Comparison of ENCODE assay signal across 8 cellular contexts in the genomic region with DNA sequence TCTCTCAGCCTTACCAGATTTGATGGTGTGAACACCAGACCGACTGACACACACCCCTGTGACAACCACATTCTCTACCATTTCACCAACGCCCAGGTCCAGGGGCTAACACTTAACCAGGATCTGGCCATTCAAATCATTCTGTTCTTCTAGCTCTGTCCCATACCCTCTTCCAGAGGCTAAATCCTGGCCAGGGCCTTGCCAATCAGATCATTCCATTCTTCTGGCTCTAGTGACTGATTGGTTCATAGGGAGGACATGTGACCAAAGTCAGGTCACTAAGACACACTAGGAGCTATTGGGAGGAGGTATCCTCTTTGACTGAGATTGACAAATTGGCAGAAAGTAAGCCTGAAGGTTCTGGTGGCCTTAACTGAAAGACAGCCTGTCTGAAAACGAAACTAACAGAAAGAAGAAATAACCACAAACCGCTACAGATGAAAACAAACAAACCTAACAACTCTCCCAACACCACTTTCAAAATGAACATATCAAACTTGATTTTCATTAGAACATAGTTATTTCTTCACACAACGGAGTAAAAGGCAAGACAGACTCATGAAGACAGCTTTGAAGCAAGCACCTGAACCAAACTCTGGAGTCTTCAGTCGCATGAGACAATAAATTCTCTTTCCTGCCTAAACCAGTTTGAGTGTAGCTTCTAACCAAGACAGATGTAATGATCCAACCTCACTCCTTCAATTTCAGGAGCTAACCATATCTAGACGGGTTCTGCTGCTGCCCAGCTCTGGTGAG.
A peak's percentile ranks its signal among the peaks of the same experiment; 100 is the strongest.
DNase-seq lines count a peak whose midpoint lies in the region; ATAC-seq, FAIRE-seq and TF ChIP-seq lines count a peak whose summit lies in the region.

No MANE protein-coding gene starts in this region.

- ATAC-seq in GM21367 (IDR thresholded peaks at IDR 0.05; ENCODE audit: unreplicated experiment) (peak; percentile 98), HG03520 (IDR thresholded peaks at IDR 0.05; ENCODE audit: unreplicated experiment) (peak; percentile 99)

- H3K4me1 Mint-ChIP-seq in activated naive CD8-positive, alpha-beta T cell treated with anti-CD3 and anti-CD28 coated beads for 36 hours: peaks cover 31% of the 10 kb centered on the region

- no peak for FAIRE-seq in urothelium cell line (lab: Jason Lieb, UNC)

- in situ Hi-C loops in GM13977 (cut with MboI; ENCODE audit: low pct_unique_long_range_greater_than_20kb, low sequenced_read_pairs, unreplicated experiment): no loop called here

- H3K9me3 Mint-ChIP-seq in activated naive CD8-positive, alpha-beta T cell treated with anti-CD3 and anti-CD28 coated beads for 36 hours: no peaks in the 10 kb centered on the region

- no peaks in the 10 kb centered on the region for H3K27me3 Mint-ChIP-seq in activated naive CD8-positive, alpha-beta T cell treated with anti-CD3 and anti-CD28 coated beads for 36 hours

- peaks cover 2% of the 10 kb centered on the region for H3K36me3 Mint-ChIP-seq in activated naive CD8-positive, alpha-beta T cell treated with anti-CD3 and anti-CD28 coated beads for 36 hours

- H3K4me3 Mint-ChIP-seq in activated naive CD8-positive, alpha-beta T cell treated with anti-CD3 and anti-CD28 coated beads for 36 hours: peak overlapping the region; percentile 47

- DNase-seq in GM13977 (ENCODE audit: low spot score): peak; percentile 80
- DNase-seq in activated naive CD8-positive, alpha-beta T cell treated with anti-CD3 and anti-CD28 coated beads for 36 hours: peak; percentile 8
- peak; percentile 18 for DNase-seq in urothelium cell line (ENCODE audit: low spot score)
- DNase-seq in NCI-H2171 (lab: John Stamatoyannopoulos, UW): no peak
- DNase-seq in NCI-H82 treated with DMSO at 0.1 percent for 48 hours (lab: John Stamatoyannopoulos, UW; ENCODE audit: unreplicated experiment): no peak
- no peak for DNase-seq in dedifferentiated amniotic fluid mesenchymal stem cell (ENCODE audit: extremely low spot score)

- TF ChIP-seq CTCF in GM13977 (IDR thresholded peaks at IDR 0.05; ENCODE audit: extremely low read depth, insufficient read depth, missing control alignments): no peak

- H3K27ac Mint-ChIP-seq in activated naive CD8-positive, alpha-beta T cell treated with anti-CD3 and anti-CD28 coated beads for 36 hours: peak overlapping the region; percentile 82

Comparison
In these comparisons a context has a peak if more than half of its experiments do, and no peak if none do; other contexts are left out.
1. DNase-seq: peak in GM13977 (single experiment), activated naive CD8-positive, alpha-beta T cell treated with anti-CD3 and anti-CD28 coated beads for 36 hours (single experiment) and urothelium cell line (single experiment); none in NCI-H2171 (single experiment), NCI-H82 treated with DMSO at 0.1 percent for 48 hours (single experiment) and dedifferentiated amniotic fluid mesenchymal stem cell (single experiment).